In the genomic region with DNA sequence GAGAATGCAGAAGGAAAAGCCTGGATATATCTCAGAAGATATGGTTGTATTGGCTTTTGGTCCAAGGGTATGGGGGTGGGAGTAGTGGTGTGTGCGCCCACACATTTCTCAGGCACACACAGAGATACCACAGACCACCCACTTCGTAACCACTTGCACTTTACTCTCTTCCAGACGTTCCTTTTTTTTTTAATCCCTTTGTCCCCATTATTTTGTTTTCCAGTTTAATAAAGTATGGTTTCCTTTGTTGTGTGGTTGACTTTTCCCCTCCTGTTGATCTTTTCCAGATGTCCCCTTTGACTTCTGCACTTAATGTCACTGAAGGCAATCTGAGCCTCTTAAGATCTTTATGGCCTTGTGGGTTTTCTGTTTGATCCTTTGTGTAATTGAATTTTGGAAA, we compare ENCODE assay signal across 23 cellular contexts. TPM values are rescaled to one million over a fixed set of nuclear protein-coding genes. Genes with fewer than 3 reads are reported as not detected.
A peak's percentile ranks its signal among the peaks of the same experiment; 100 is the strongest.
DNase-seq lines count a peak whose midpoint lies in the region; ATAC-seq, FAIRE-seq and TF ChIP-seq lines count a peak whose summit lies in the region.
"Had no signal": no experiment of that assay in that cellular context is flagged by ENCODE, and none has a peak within 500 bp of the region (broad histone marks: within the 10 kb centered on the region; RNA-seq: fewer than 3 reads in every experiment).

No MANE protein-coding gene starts in this region.

- ATAC-seq in heart right ventricle (no peak), T-helper 17 cell (no peak), GM18867 (IDR thresholded peaks at IDR 0.05; ENCODE audit: unreplicated experiment) (no peak), GM19463 (IDR thresholded peaks at IDR 0.05; ENCODE audit: unreplicated experiment) (no peak)
- ATAC-seq: GM12878 had no signal

- no peaks in the 10 kb centered on the region for H3K27me3 Mint-ChIP-seq in T-helper 17 cell
- no peaks in the 10 kb centered on the region for H3K27me3 Mint-ChIP-seq in type B pancreatic cell
- H3K27me3 Mint-ChIP-seq: memory B cell had no signal

- H3K9ac ChIP-seq in keratinocyte (ENCODE audit: control insufficient read depth, extremely low read depth, insufficient read depth, low read length) = peak overlapping the region; percentile 75

- H4K20me1 ChIP-seq in keratinocyte (ENCODE audit: control insufficient read depth, extremely low read depth, insufficient read depth, low read length) = no peaks in the 10 kb centered on the region

- no peaks in the 10 kb centered on the region for H3K79me2 ChIP-seq in keratinocyte (ENCODE audit: control insufficient read depth, insufficient read depth, low read length)

- H3K36me3 Mint-ChIP-seq in T-helper 17 cell (ENCODE audit: low read depth) (peaks cover under 1% of the 10 kb centered on the region), type B pancreatic cell (peaks cover 6% of the 10 kb centered on the region)

- peak overlapping the region; percentile 87 for H3K4me2 ChIP-seq in keratinocyte (ENCODE audit: control insufficient read depth, extremely low read depth, insufficient read depth, low read depth, low read length)

- H3K27me3 ChIP-seq in left ventricle myocardium inferior (ENCODE audit: low read depth) = no peaks in the 10 kb centered on the region
- H3K27me3 ChIP-seq in heart right ventricle = no peaks in the 10 kb centered on the region
- H3K27me3 ChIP-seq in keratinocyte (ENCODE audit: control insufficient read depth, extremely low read depth, insufficient read depth, low read length) = no peaks in the 10 kb centered on the region
- H3K27me3 ChIP-seq: testis had no signal

- no peak for TF ChIP-seq CTCF in left ventricle myocardium inferior (IDR thresholded peaks at IDR 0.05; ENCODE audit: borderline replicate concordance)
- no peak for TF ChIP-seq CTCF in heart right ventricle (IDR thresholded peaks at IDR 0.05)
- no peak for TF ChIP-seq CTCF in keratinocyte (optimal IDR thresholded peaks at IDR 0.05 in 1 of 3, IDR thresholded peaks at IDR 0.05 in 1 of 3, conservative IDR thresholded peaks at IDR 0.05 in 1 of 3; ENCODE audit: extremely low read depth in 1 of 3, insufficient read depth in 2 of 3, low read length in 3 of 3)
- no peak for TF ChIP-seq CTCF in type B pancreatic cell (conservative IDR thresholded peaks at IDR 0.05)

- H3K36me3 ChIP-seq in left ventricle myocardium inferior (peaks cover 16% of the 10 kb centered on the region), heart right ventricle (peaks cover 0 to 27% (median 9%) of the 10 kb centered on the region in 9 donors), keratinocyte (ENCODE audit: control insufficient read depth in 2 of 2, extremely low read depth in 1 of 2, insufficient read depth in 2 of 2, low read length in 2 of 2) (peaks cover 0 to 6% of the 10 kb centered on the region in 2 experiments)

- H3K4me3 ChIP-seq in left ventricle myocardium inferior (no peak overlapping the region), heart right ventricle (no peak overlapping the region), keratinocyte (ENCODE audit: control insufficient read depth in 2 of 3, extremely low read depth in 1 of 3, insufficient read depth in 2 of 3, low read depth in 1 of 3, low read length in 3 of 3) (no peak overlapping the region)
- H3K4me3 ChIP-seq: GM12878, testis had no signal

- peaks cover 60% of the 10 kb centered on the region for H3K4me1 ChIP-seq in left ventricle myocardium inferior
- peaks cover 4 to 44% (median 26%) of the 10 kb centered on the region in 9 donors for H3K4me1 ChIP-seq in heart right ventricle
- H3K4me1 ChIP-seq in keratinocyte (ENCODE audit: control insufficient read depth, extremely low read depth, insufficient read depth, low read length) = peaks cover 30% of the 10 kb centered on the region

- no peak for DNase-seq in left ventricle myocardium inferior
- DNase-seq in heart right ventricle = no peak
- DNase-seq in T-helper 17 cell = no peak
- no peak for DNase-seq in keratinocyte (ENCODE audit: low read depth, low spot score)
- DNase-seq in type B pancreatic cell (ENCODE audit: extremely low spot score, unreplicated experiment) = no peak
- DNase-seq in stimulated activated CD4-positive, alpha-beta T cell treated with anti-CD3 and anti-CD28 coated beads, Interleukin-12 subunit alpha, Interleukin-12 subunit beta, amount 100 ng/mL, for 4 hours = no peak
- DNase-seq: aorta; glutamatergic neuron; GOT3; NCI-H2029; NCI-H524; stimulated activated CD4-positive, alpha-beta T cell treated with anti-CD3 and anti-CD28 coated beads, Interleukin-2, amount 100 ng/mL, for 48 hours; stimulated activated CD8-positive, alpha-beta memory T cell treated with anti-CD3 and anti-CD28 coated beads, Interleukin-4, amount 100 ng/mL, for 48 hours; SW 1271; testis had no signal

- H2AFZ ChIP-seq in keratinocyte (ENCODE audit: control insufficient read depth, low read length) = no peak overlapping the region

- peak overlapping the region; percentile 67 for H3K27ac ChIP-seq in left ventricle myocardium inferior (replicated peaks)
- H3K27ac ChIP-seq in heart right ventricle = peak overlapping the region in 3 of 10 donors; percentile 14 to 74 (median 45)
- peak overlapping the region; percentile 96 for H3K27ac ChIP-seq in keratinocyte (ENCODE audit: control insufficient read depth, insufficient read depth, low read length)
- H3K27ac ChIP-seq: VCaP had no signal

- no peaks in the 10 kb centered on the region for H3K9me1 ChIP-seq in keratinocyte (ENCODE audit: control insufficient read depth, extremely low read depth, insufficient read depth, low read length)

- intact Hi-C loops in left ventricle myocardium inferior (cut with micrococcal nuclease) = loop anchor here (10.0 kb wide), 1 partner anchor 48 kb away; no protein-coding TSS in a partner anchor
- intact Hi-C loops in heart right ventricle (cut with DNase I) = loop anchor here in 2 of 10 donors (5.0 to 10.0 kb wide), 2 partner anchors 56 to 58 kb away; no protein-coding TSS in a partner anchor

- H3K9me3 Mint-ChIP-seq in type B pancreatic cell = no peaks in the 10 kb centered on the region
- H3K9me3 Mint-ChIP-seq: memory B cell had no signal

- WGBS in heart right ventricle, 2 donors = 65 to 73% methylated on average over 3 of the region's 3 CpGs

- no peak for FAIRE-seq in keratinocyte (lab: Jason Lieb, UNC)
- FAIRE-seq: endothelial cell of umbilical vein, G401.6, GM12878, HTR-8/SVneo had no signal

- H3K4me1 Mint-ChIP-seq in T-helper 17 cell (peaks cover 11% of the 10 kb centered on the region), type B pancreatic cell (ENCODE audit: unreplicated experiment) (peaks cover 51% of the 10 kb centered on the region)
- H3K4me1 Mint-ChIP-seq: memory B cell had no signal

- no peaks in the 10 kb centered on the region for H3K9me3 ChIP-seq in left ventricle myocardium inferior (replicated peaks)
- H3K9me3 ChIP-seq in heart right ventricle = no peaks in the 10 kb centered on the region
- H3K9me3 ChIP-seq in T-helper 17 cell (ENCODE audit: control insufficient read depth, low read length, poor library complexity, severe bottlenecking) = no peaks in the 10 kb centered on the region
- H3K9me3 ChIP-seq in keratinocyte (ENCODE audit: control insufficient read depth, low read depth, low read length) = no peaks in the 10 kb centered on the region
- H3K9me3 ChIP-seq: testis had no signal

- H3K27ac Mint-ChIP-seq in T-helper 17 cell (peak overlapping the region; percentile 86), type B pancreatic cell (peak overlapping the region; percentile 72)

- H3K4me3 Mint-ChIP-seq in T-helper 17 cell (no peak overlapping the region), type B pancreatic cell (peak overlapping the region; percentile 54)
- H3K4me3 Mint-ChIP-seq: memory B cell had no signal

- dilution Hi-C loops in keratinocyte (cut with MboI; ENCODE audit: extremely low pct_ligation_motif_present, low sequenced_read_pairs) = no loop called here

RNA-seq across cellular contexts. Expression of a gene that starts 10.5 kb away (rescaled TPM):
- total RNA-seq in left ventricle myocardium inferior = 32.2 TPM
- 10 to 100 TPM; 25.1 to 44.4 (median 37.0) TPM for total RNA-seq in heart right ventricle
- polyA plus RNA-seq in heart right ventricle = 10 to 100 TPM; 19.1 to 27.4 TPM
- 10 to 100 TPM; 28.5 to 32.9 TPM for total RNA-seq in T-helper 17 cell
- polyA plus RNA-seq in keratinocyte = 26.6 to 37.5 TPM (median 28.4 TPM) in 3 replicates
- polyA plus RNA-seq in keratinocyte (2011; ENCODE audit: low read depth) = 34.6 TPM
- 13.8 and 20.0 TPM in 2 replicates for polyA plus RNA-seq in keratinocyte (2011; cell fraction: cytosol; rRNA removed)
- 48.9 and 49.0 TPM in 2 replicates for polyA plus RNA-seq in keratinocyte (2011; cell fraction: nucleus; rRNA removed)
- polyA plus RNA-seq in keratinocyte (2012; ENCODE audit: low replicate concordance) = 24.2 and 26.7 TPM in 2 replicates
- polyA minus RNA-seq in keratinocyte = 26.9 to 60.2 TPM (median 37.6 TPM) in 3 replicates
- polyA minus RNA-seq in keratinocyte (2011; cell fraction: cytosol; rRNA and poly(A)+ RNA removed) = 11.1 TPM
- polyA minus RNA-seq in keratinocyte (2011; cell fraction: nucleus; rRNA and poly(A)+ RNA removed) = 26.5 and 35.8 TPM in 2 replicates
- total RNA-seq in type B pancreatic cell (ENCODE audit: low replicate concordance) = 30.2 and 36.6 TPM in 2 replicates

RNA-seq across cellular contexts. Expression of a gene that starts 31.2 kb away (rescaled TPM):
- total RNA-seq in left ventricle myocardium inferior (20.1 TPM), heart right ventricle (10 to 100 TPM in 8 of 10 donors, 1 to 10 TPM in 2; 5.8 to 26.3 (median 12.8) TPM), T-helper 17 cell (under 1 TPM; 0.25 to 0.70 TPM), type B pancreatic cell (ENCODE audit: low replicate concordance) (31.5 and 33.8 TPM in 2 replicates)
- polyA plus RNA-seq in heart right ventricle (10 to 100 TPM; 24.7 to 28.2 TPM), keratinocyte (23.6 to 63.8 TPM (median 26.3 TPM) in 3 replicates)
- polyA plus RNA-seq in keratinocyte (2011; ENCODE audit: low read depth) = 36.6 TPM
- 20.3 and 27.6 TPM in 2 replicates for polyA plus RNA-seq in keratinocyte (2011; cell fraction: cytosol; rRNA removed)
- polyA plus RNA-seq in keratinocyte (2011; cell fraction: nucleus; rRNA removed) = 116 and 156 TPM in 2 replicates
- 70.1 and 304 TPM in 2 replicates for polyA plus RNA-seq in keratinocyte (2012; ENCODE audit: low replicate concordance)
- 28.0 to 109 TPM (median 28.7 TPM) in 3 replicates for polyA minus RNA-seq in keratinocyte
- polyA minus RNA-seq in keratinocyte (2011; cell fraction: cytosol; rRNA and poly(A)+ RNA removed) = 24.2 TPM
- 82.8 and 93.0 TPM in 2 replicates for polyA minus RNA-seq in keratinocyte (2011; cell fraction: nucleus; rRNA and poly(A)+ RNA removed)

RNA-seq across cellular contexts. Expression of a gene that starts 38.8 kb away (rescaled TPM):
- 0.44 TPM for total RNA-seq in left ventricle myocardium inferior
- under 1 TPM in 2 of 10 donors, not detected in 8; 0.46 to 0.60 TPM for total RNA-seq in heart right ventricle
- polyA plus RNA-seq in heart right ventricle = not detected
- total RNA-seq in T-helper 17 cell = 1 to 10 TPM in 1 of 2 donors, not detected in 1; 1.1 TPM
- polyA plus RNA-seq in keratinocyte = 0.12 to 0.13 TPM in 2 of 3 replicates, not detected in the other
- polyA plus RNA-seq in keratinocyte (2011; ENCODE audit: low read depth) = 1.0 TPM
- not detected in 2 replicates for polyA plus RNA-seq in keratinocyte (2011; cell fraction: cytosol; rRNA removed)
- 0.29 TPM in 1 of 2 replicates, not detected in the other for polyA plus RNA-seq in keratinocyte (2011; cell fraction: nucleus; rRNA removed)
- not detected in 2 replicates for polyA plus RNA-seq in keratinocyte (2012; ENCODE audit: low replicate concordance)
- not detected in 3 replicates for polyA minus RNA-seq in keratinocyte
- polyA minus RNA-seq in keratinocyte (2011; cell fraction: cytosol; rRNA and poly(A)+ RNA removed) = not detected
- polyA minus RNA-seq in keratinocyte (2011; cell fraction: nucleus; rRNA and poly(A)+ RNA removed) = not detected in 2 replicates
- total RNA-seq in type B pancreatic cell (ENCODE audit: low replicate concordance) = 0.55 and 0.80 TPM in 2 replicates
- total RNA-seq: endothelial cell of umbilical vein had no signal
- polyA plus RNA-seq: endothelial cell of umbilical vein had no signal
